In genomic region chr19:38370299-38370698, GRCh38 we compare ENCODE assay signal across 24 cellular contexts. TPM values are rescaled to one million over a fixed set of nuclear protein-coding genes. Genes with fewer than 3 reads are reported as not detected.
"Had no signal": no experiment of that assay in that cellular context is flagged by ENCODE, and none has a peak within 500 bp of the region (broad histone marks: within the 10 kb centered on the region; RNA-seq: fewer than 3 reads in every experiment).

No MANE protein-coding gene starts in this region.

- H3K27ac ChIP-seq: adrenal gland, ascending aorta, heart right ventricle, transverse colon, uterus had no signal

- H3K4me3 ChIP-seq: adrenal gland, ascending aorta, heart right ventricle, smooth muscle cell, transverse colon, uterus had no signal

- ATAC-seq: activated T-helper 17 cell treated with anti-CD3 and anti-CD28 coated beads, Interleukin-2, amount 50 U/mL, for 72 hours; heart right ventricle; left cardiac atrium; sciatic nerve; stimulated activated memory B cell treated with anti-CD40 and anti-IgM and Interleukin-4, amounts not matched to agents 10 μg/mL and 1 μg/mL and 100 μg/mL, for 72 hours; WTC11 had no signal

- H3K36me3 ChIP-seq: adrenal gland, ascending aorta, heart right ventricle, transverse colon, uterus had no signal

- H3K27me3 ChIP-seq: adrenal gland, ascending aorta, uterus had no signal

- H3K27ac Mint-ChIP-seq: activated naive CD8-positive, alpha-beta T cell; activated T-helper 17 cell treated with anti-CD3 and anti-CD28 coated beads, Interleukin-2, amount 50 U/mL, for 72 hours; nephron; stimulated activated memory B cell treated with anti-CD40 and anti-IgM and Interleukin-4, amounts not matched to agents 10 μg/mL and 1 μg/mL and 100 μg/mL, for 72 hours; WTC11 had no signal

- H3K4me2 ChIP-seq: smooth muscle cell had no signal

- DNase-seq: activated naive CD4-positive, alpha-beta T cell; activated T-cell treated with anti-CD3 and anti-CD28 coated beads, Interleukin-2, amount 50 U/mL, for 1 hour; adrenal gland; central memory CD4-positive, alpha-beta T cell; cortex of kidney; heart right ventricle; islet precursor cell; left cardiac atrium; mesenchymal stem cell; nucleus accumbens; stimulated activated CD4-positive, alpha-beta T cell treated with anti-CD3 and anti-CD28 coated beads, Interleukin-15, amount 100 ng/mL, for 24 hours; T-helper 9 cell; transverse colon; uterus had no signal

- H3K9me3 Mint-ChIP-seq: activated T-helper 17 cell treated with anti-CD3 and anti-CD28 coated beads, Interleukin-2, amount 50 U/mL, for 72 hours; nephron; stimulated activated memory B cell treated with anti-CD40 and anti-IgM and Interleukin-4, amounts not matched to agents 10 μg/mL and 1 μg/mL and 100 μg/mL, for 72 hours; WTC11 had no signal

- H3K36me3 Mint-ChIP-seq: WTC11 had no signal

- H3K9me3 ChIP-seq: adrenal gland, ascending aorta, heart right ventricle, transverse colon, uterus had no signal

- FAIRE-seq: endometrium had no signal

- H3K4me3 Mint-ChIP-seq: activated naive CD8-positive, alpha-beta T cell; activated T-helper 17 cell treated with anti-CD3 and anti-CD28 coated beads, Interleukin-2, amount 50 U/mL, for 72 hours; stimulated activated memory B cell treated with anti-CD40 and anti-IgM and Interleukin-4, amounts not matched to agents 10 μg/mL and 1 μg/mL and 100 μg/mL, for 72 hours; WTC11 had no signal

RNA-seq across cellular contexts. Expression of gene GGN, which starts 17.5 kb away (rescaled TPM):
- total RNA-seq: mononuclear cell, transverse colon had no signal

RNA-seq across cellular contexts. Expression of gene CATSPERG, which starts 34.7 kb away (rescaled TPM):
- total RNA-seq: smooth muscle cell had no signal
